1 cellular context compared by ENCODE assay signal in the genomic region with DNA sequence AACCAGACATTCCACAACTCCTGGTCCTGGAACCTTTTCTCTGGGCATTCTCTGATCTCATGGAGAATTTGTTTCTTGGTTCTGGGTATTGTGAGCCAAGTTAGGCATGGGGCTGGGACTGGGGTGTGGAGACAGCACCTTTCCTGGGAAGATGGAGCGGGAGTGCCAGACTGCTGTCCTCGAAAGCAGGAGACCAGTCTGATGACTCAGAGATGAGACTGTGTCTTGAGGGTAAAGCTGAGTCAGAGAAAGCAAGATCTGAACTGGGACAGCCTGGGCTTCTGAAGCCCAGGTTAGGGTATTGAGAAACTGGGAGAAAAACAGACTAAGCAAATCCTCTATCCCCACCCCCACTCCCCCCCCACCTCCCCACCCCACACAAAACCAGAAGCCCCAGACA.
TF ChIP-seq lines count a peak whose summit lies in the region.

No MANE protein-coding gene starts in this region.

TF ChIP-seq in HCT116, 20 proteins besides CTCF, POLR2A, EP300 and RAD21 (continued from another document):
- TF ChIP-seq, protein P1, sequence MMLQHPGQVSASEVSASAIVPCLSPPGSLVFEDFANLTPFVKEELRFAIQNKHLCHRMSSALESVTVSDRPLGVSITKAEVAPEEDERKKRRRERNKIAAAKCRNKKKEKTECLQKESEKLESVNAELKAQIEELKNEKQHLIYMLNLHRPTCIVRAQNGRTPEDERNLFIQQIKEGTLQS (IDR thresholded peaks at IDR 0.05), result no peak
- TF ChIP-seq ZNF274 (IDR thresholded peaks at IDR 0.05; ENCODE audit: low read depth, low read length), result no peak
TF ChIP-seq in HCT116: peak in this region for 7.
